ENCODE assay signal across 1 cellular context in genomic region chr20:50292324-50293243, GRCh38.
A peak's percentile ranks its signal among the peaks of the same experiment; 100 is the strongest.
TF ChIP-seq lines count a peak whose summit lies in the region.

No MANE protein-coding gene starts in this region.

TF ChIP-seq in HepG2, 621 proteins besides CTCF, POLR2A, EP300 and RAD21 (continued from another document and continues in another):
- no peak; the same call in 1 of the 2 replicates for TF ChIP-seq DMTF1 (CRISPR knock-in tag; IDR thresholded peaks at IDR 0.05)
- peak; percentile 73 for TF ChIP-seq SOX13 (IDR thresholded peaks at IDR 0.05)
- TF ChIP-seq SOX13 (CRISPR knock-in tag; conservative IDR thresholded peaks at IDR 0.05 in 1 of 2, IDR thresholded peaks at IDR 0.05 in 1 of 2) = peak; percentile 64 to 91; a peak in 2 of 4 replicates
- TF ChIP-seq ZBTB33 (CRISPR knock-in tag; IDR thresholded peaks at IDR 0.05) = peak; percentile 89
- peak; percentile 95; the same call in 1 of the 2 replicates for TF ChIP-seq TBP (CRISPR knock-in tag; IDR thresholded peaks at IDR 0.05)
- TF ChIP-seq ZNF292 (CRISPR knock-in tag; IDR thresholded peaks at IDR 0.05; ENCODE audit: borderline replicate concordance, low read depth) = peak; percentile 99
- peak; percentile 73 for TF ChIP-seq ZNF160 (CRISPR knock-in tag; IDR thresholded peaks at IDR 0.05)
- TF ChIP-seq ZFY (CRISPR knock-in tag; IDR thresholded peaks at IDR 0.05) = peak; percentile 96
- TF ChIP-seq SOX5 (CRISPR knock-in tag; IDR thresholded peaks at IDR 0.05; ENCODE audit: borderline replicate concordance) = peak; percentile 96
- no peak for TF ChIP-seq NFIC (IDR thresholded peaks at IDR 0.05; ENCODE audit: low read length)
- peak; percentile 100 for TF ChIP-seq NFE2L2 (IDR thresholded peaks at IDR 0.05; ENCODE audit: low read length)
- TF ChIP-seq ZNF660 (CRISPR knock-in tag; IDR thresholded peaks at IDR 0.05; ENCODE audit: borderline replicate concordance, low read depth) = peak; percentile 89; the same call in 1 of the 2 replicates
- TF ChIP-seq FOSL2 (CRISPR knock-in tag; IDR thresholded peaks at IDR 0.05) = peak; percentile 100
- 0 out of 2 replicates have a peak, but pooled peaks have one; percentile 92 for TF ChIP-seq FOXO4 (CRISPR knock-in tag; conservative IDR thresholded peaks at IDR 0.05)
- peak; percentile 95 for TF ChIP-seq TSC22D2 (CRISPR knock-in tag; IDR thresholded peaks at IDR 0.05; ENCODE audit: borderline replicate concordance)
- TF ChIP-seq ZFAT (CRISPR knock-in tag; conservative IDR thresholded peaks at IDR 0.05) = no peak
- TF ChIP-seq BCL3 (CRISPR knock-in tag; IDR thresholded peaks at IDR 0.05) = peak; percentile 98
- TF ChIP-seq KIAA2018 (CRISPR knock-in tag; IDR thresholded peaks at IDR 0.05; ENCODE audit: borderline replicate concordance) = peak; percentile 93; the same call in 1 of the 2 replicates
- TF ChIP-seq POGK (CRISPR knock-in tag; conservative IDR thresholded peaks at IDR 0.05) = peak; percentile 95
- peak; percentile 94 for TF ChIP-seq ZSCAN25 (CRISPR knock-in tag; IDR thresholded peaks at IDR 0.05)
- peak; percentile 30 for TF ChIP-seq YY1 (IDR thresholded peaks at IDR 0.05; ENCODE audit: insufficient read depth, insufficient replicate concordance, low read depth, low read length)
- peak; percentile 96 for TF ChIP-seq FOXJ3 (CRISPR knock-in tag; IDR thresholded peaks at IDR 0.05; ENCODE audit: borderline replicate concordance)
- TF ChIP-seq ZKSCAN5 (CRISPR knock-in tag; IDR thresholded peaks at IDR 0.05) = no peak
- TF ChIP-seq KDM1A (CRISPR knock-in tag; IDR thresholded peaks at IDR 0.05) = peak; percentile 98
- TF ChIP-seq ZFP36L1 (CRISPR knock-in tag; IDR thresholded peaks at IDR 0.05) = peak; percentile 96
- TF ChIP-seq JUND (CRISPR knock-in tag; IDR thresholded peaks at IDR 0.05) = peak; percentile 97
- TF ChIP-seq ZNF230 (CRISPR knock-in tag; IDR thresholded peaks at IDR 0.05) = peak; percentile 96; the same call in 1 of the 2 replicates
- TF ChIP-seq TERF1 (CRISPR knock-in tag; IDR thresholded peaks at IDR 0.05) = no peak
- TF ChIP-seq RFX5 (IDR thresholded peaks at IDR 0.05; ENCODE audit: low read depth, low read length) = peak; percentile 83
- TF ChIP-seq ZNF597 (CRISPR knock-in tag; IDR thresholded peaks at IDR 0.05) = no peak
- TF ChIP-seq MAFG (CRISPR knock-in tag; IDR thresholded peaks at IDR 0.05) = peak; percentile 100
- peak; percentile 98 for TF ChIP-seq RELA (CRISPR knock-in tag; IDR thresholded peaks at IDR 0.05)
- no peak for TF ChIP-seq MNT (IDR thresholded peaks at IDR 0.05)
- TF ChIP-seq ZNF317 (CRISPR knock-in tag; IDR thresholded peaks at IDR 0.05) = peak; percentile 89
- peak; percentile 95; the same call in 1 of the 2 replicates for TF ChIP-seq CREB3 (CRISPR knock-in tag; IDR thresholded peaks at IDR 0.05)
- TF ChIP-seq ZNF501 (CRISPR knock-in tag; IDR thresholded peaks at IDR 0.05) = peak; percentile 99
- TF ChIP-seq ZNF530 (CRISPR knock-in tag; IDR thresholded peaks at IDR 0.05; ENCODE audit: low read depth) = no peak
